8 cellular contexts compared by ENCODE assay signal in the genomic region with DNA sequence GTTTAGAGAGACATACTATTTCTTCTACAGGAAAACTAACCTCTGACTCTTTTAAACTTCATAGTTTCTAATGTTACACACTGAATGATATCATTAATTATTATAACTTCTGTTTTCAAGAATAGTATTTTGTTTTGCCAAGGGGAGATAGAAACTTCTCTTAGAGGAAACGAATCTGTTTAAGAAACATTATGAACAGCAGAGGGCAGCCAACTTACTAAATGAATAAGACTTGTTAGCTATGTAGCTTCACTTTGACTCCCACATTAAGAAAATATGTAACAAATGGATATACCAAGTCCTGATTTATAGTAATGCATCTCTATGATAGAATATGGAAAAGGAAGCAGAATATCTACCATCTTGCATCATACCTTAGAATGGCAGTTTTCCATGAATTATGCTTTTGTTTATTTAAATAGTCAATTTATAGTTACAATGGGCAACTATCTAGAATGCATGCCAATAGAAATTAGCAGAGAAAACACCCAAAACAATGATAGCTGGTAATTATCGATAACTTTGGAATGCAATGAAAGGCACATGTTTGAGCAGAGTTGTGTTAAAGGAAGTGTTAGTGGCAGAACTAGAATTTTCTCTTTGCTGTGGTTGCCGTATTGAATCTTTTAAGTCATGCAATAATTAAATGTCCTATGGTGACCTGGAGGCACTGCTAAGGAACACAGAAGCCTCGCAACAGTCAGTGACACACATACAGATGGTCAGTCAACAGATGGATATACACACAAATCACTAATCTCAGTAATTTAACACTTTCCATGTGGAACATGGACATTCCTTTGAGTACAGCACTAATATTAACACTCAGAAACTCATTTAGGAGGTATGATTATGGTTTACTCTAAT.
DNase-seq lines count a peak whose midpoint lies in the region; ATAC-seq, FAIRE-seq and TF ChIP-seq lines count a peak whose summit lies in the region.

No MANE protein-coding gene starts in this region.

- TF ChIP-seq CTCF in astrocyte of the spinal cord (IDR thresholded peaks at IDR 0.05; ENCODE audit: low read depth, low read length) = peak; percentile 36

- FAIRE-seq in GM18507 (lab: Jason Lieb, UNC) = peak; percentile 83

- no peak overlapping the region for H3K4me3 ChIP-seq in astrocyte of the spinal cord (ENCODE audit: low read depth, low read length)

- in situ Hi-C loops in astrocyte of the spinal cord (cut with HindIII; ENCODE audit: low sequenced_read_pairs) = no loop called here

- peak; percentile 30 for DNase-seq in AG08396 (ENCODE audit: low spot score)
- peak; percentile 11 for DNase-seq in GM18507 (ENCODE audit: extremely low spot score, insufficient read length, low read depth)
- peak; percentile 45 for DNase-seq in NCI-H2227 (lab: John Stamatoyannopoulos, UW; ENCODE audit: unreplicated experiment)
- DNase-seq in astrocyte of the spinal cord (ENCODE audit: low read depth, low spot score) = peak; percentile 86
- no peak for DNase-seq in left lobe of liver (ENCODE audit: low spot score)

- ATAC-seq in left lobe of liver (peak; percentile 65), GM18909 (IDR thresholded peaks at IDR 0.05; ENCODE audit: poor library complexity, unreplicated experiment) (no peak), GM18511 (IDR thresholded peaks at IDR 0.05; ENCODE audit: unreplicated experiment) (no peak), HG02571 (IDR thresholded peaks at IDR 0.05; ENCODE audit: unreplicated experiment) (no peak)
